Comparison of ENCODE assay signal across 8 cellular contexts in genomic region chr7:102285541-102286236, GRCh38. TPM values are rescaled to one million over a fixed set of nuclear protein-coding genes. Genes with fewer than 3 reads are reported as not detected.
DNase-seq lines count a peak whose midpoint lies in the region; ATAC-seq and TF ChIP-seq lines count a peak whose summit lies in the region.

No MANE protein-coding gene starts in this region.

- no peaks in the 10 kb centered on the region for H3K79me2 ChIP-seq in SK-N-SH (ENCODE audit: insufficient read depth)

- DNase-seq in SK-N-SH (no peak), glutamatergic neuron (no peak), NCI-H1417 treated with DMSO at 0.1 percent for 48 hours (lab: John Stamatoyannopoulos, UW) (no peak), GM10266 (ENCODE audit: extremely low spot score) (no peak)
- DNase-seq in activated T-cell treated with anti-CD3 and anti-CD28 coated beads, Interleukin-2, amount 50 U/mL, for 48 hours = no peak

- H3K9me2 ChIP-seq in SK-N-SH = no peaks in the 10 kb centered on the region

- H3K4me2 ChIP-seq in SK-N-SH = peak overlapping the region; percentile 100
- peak overlapping the region; percentile 100 for H3K4me2 ChIP-seq in skeletal muscle satellite cell (ENCODE audit: low read length)

- peaks cover 13% of the 10 kb centered on the region; the same call in 1 of the 2 replicates for H4K20me1 ChIP-seq in SK-N-SH (ENCODE audit: insufficient read depth)

- WGBS in SK-N-SH (ENCODE audit: low lambda C conversion rate) = 41% methylated on average over 12 of the region's 19 CpGs

- TF ChIP-seq CTCF in SK-N-SH (IDR thresholded peaks at IDR 0.05) = no peak
- no peak for TF ChIP-seq CTCF in glutamatergic neuron (IDR thresholded peaks at IDR 0.05; ENCODE audit: partially characterized antibody, unreplicated experiment)
- no peak for TF ChIP-seq CTCF in GM10266 (IDR thresholded peaks at IDR 0.05; ENCODE audit: control insufficient read depth, insufficient read depth, low read depth, missing control alignments)

- no peaks in the 10 kb centered on the region for H3K9me3 ChIP-seq in SK-N-SH
- H3K9me3 ChIP-seq in skeletal muscle satellite cell (replicated peaks; ENCODE audit: low read length) = no peaks in the 10 kb centered on the region

- H3K27me3 ChIP-seq in SK-N-SH (ENCODE audit: insufficient read depth) (no peaks in the 10 kb centered on the region), skeletal muscle satellite cell (ENCODE audit: control insufficient read depth, insufficient read depth, low read length) (peaks cover under 1% of the 10 kb centered on the region)

- H3K4me1 ChIP-seq in SK-N-SH (ENCODE audit: control insufficient read depth in 1 of 2, insufficient read depth in 2 of 2, low read depth in 1 of 2, low read length in 1 of 2) (peaks cover 0 to 34% of the 10 kb centered on the region in 2 experiments; a peak in 1 of 4 replicates), skeletal muscle satellite cell (ENCODE audit: control insufficient read depth, insufficient read depth, low read length) (peaks cover 33% of the 10 kb centered on the region)

- H3K36me3 Mint-ChIP-seq in glutamatergic neuron (ENCODE audit: unreplicated experiment) = no peaks in the 10 kb centered on the region

- H3K4me3 ChIP-seq in SK-N-SH (ENCODE audit: low read depth in 2 of 2, low read length in 1 of 2) (peak overlapping the region; percentile 74 to 76), skeletal muscle satellite cell (ENCODE audit: low read length) (peak overlapping the region; percentile 84)

- H3K4me3 Mint-ChIP-seq in glutamatergic neuron (ENCODE audit: unreplicated experiment) = peak overlapping the region; percentile 82

- peaks cover 15% of the 10 kb centered on the region for H3K27me3 Mint-ChIP-seq in glutamatergic neuron (ENCODE audit: unreplicated experiment)

- POLR2A ChIA-PET in SK-N-SH (lab: Yijun Ruan, JAX) = interaction anchor here (1.0 to 1.3 kb wide), 2 partner anchors 78 to 110 kb away, joined by 4 to 5 read pairs; partner anchors contain the start of gene PRKRIP1

- H2AFZ ChIP-seq in SK-N-SH (ENCODE audit: low read depth) = peak overlapping the region; percentile 98; the same call in 1 of the 2 replicates

- peak overlapping the region; percentile 75 for H3K27ac Mint-ChIP-seq in glutamatergic neuron (ENCODE audit: unreplicated experiment)

- TF ChIP-seq RAD21 in SK-N-SH (IDR thresholded peaks at IDR 0.05; ENCODE audit: low read length) = no peak

- no peak; a peak in 1 of 4 replicates for TF ChIP-seq EP300 in SK-N-SH (IDR thresholded peaks at IDR 0.05; ENCODE audit: borderline replicate concordance in 1 of 2, low read depth in 1 of 2, low read length in 1 of 2)

- ATAC-seq in GM21717 (IDR thresholded peaks at IDR 0.05; ENCODE audit: unreplicated experiment) (peak; percentile 1), HG03095 (IDR thresholded peaks at IDR 0.05; ENCODE audit: unreplicated experiment) (no peak)

- H3K9me3 Mint-ChIP-seq in glutamatergic neuron (ENCODE audit: unreplicated experiment) = peaks cover 3% of the 10 kb centered on the region

- CTCF ChIA-PET in SK-N-SH (lab: Yijun Ruan, JAX) = interaction anchor here (0.9 to 15.8 kb wide), 5 partner anchors 14 to 597 kb away, joined by 3 to 421 read pairs (median 8); partner anchors contain the start of gene PRKRIP1

- H3K9ac ChIP-seq in SK-N-SH = peak overlapping the region; percentile 85; the same call in 1 of the 2 replicates
- H3K9ac ChIP-seq in skeletal muscle satellite cell (ENCODE audit: low read depth, low read length) = peak overlapping the region; percentile 93

- H3F3A ChIP-seq in SK-N-SH (replicated peaks; ENCODE audit: insufficient read depth) = no peaks in the 10 kb centered on the region

- H3K36me3 ChIP-seq in SK-N-SH (replicated peaks in 1 of 2; ENCODE audit: control insufficient read depth in 1 of 2, insufficient read depth in 2 of 2, low read length in 1 of 2) = no peaks in the 10 kb centered on the region
- no peaks in the 10 kb centered on the region for H3K36me3 ChIP-seq in skeletal muscle satellite cell (ENCODE audit: insufficient read depth, low read length)

- peaks cover 10% of the 10 kb centered on the region for H3K4me1 Mint-ChIP-seq in glutamatergic neuron (ENCODE audit: low read depth, unreplicated experiment)

- peak overlapping the region in 1 of 2 experiments; percentile 97; a peak in 2 of 4 replicates for H3K27ac ChIP-seq in SK-N-SH (ENCODE audit: low read depth in 2 of 2, low read length in 1 of 2)

TF ChIP-seq in SK-N-SH, 30 proteins besides CTCF, POLR2A, EP300 and RAD21:
- TF ChIP-seq FOXJ3 (CRISPR knock-in tag; IDR thresholded peaks at IDR 0.05) = no peak
- TF ChIP-seq, protein P1, sequence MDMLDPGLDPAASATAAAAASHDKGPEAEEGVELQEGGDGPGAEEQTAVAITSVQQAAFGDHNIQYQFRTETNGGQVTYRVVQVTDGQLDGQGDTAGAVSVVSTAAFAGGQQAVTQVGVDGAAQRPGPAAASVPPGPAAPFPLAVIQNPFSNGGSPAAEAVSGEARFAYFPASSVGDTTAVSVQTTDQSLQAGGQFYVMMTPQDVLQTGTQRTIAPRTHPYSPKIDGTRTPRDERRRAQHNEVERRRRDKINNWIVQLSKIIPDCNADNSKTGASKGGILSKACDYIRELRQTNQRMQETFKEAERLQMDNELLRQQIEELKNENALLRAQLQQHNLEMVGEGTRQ (IDR thresholded peaks at IDR 0.05; ENCODE audit: borderline replicate concordance, low read depth, low read length) = no peak
- no peak for TF ChIP-seq NRF1 (IDR thresholded peaks at IDR 0.05; ENCODE audit: low read depth, low read length)
- TF ChIP-seq CHD2 (IDR thresholded peaks at IDR 0.05; ENCODE audit: low read length, partially characterized antibody) = no peak
- TF ChIP-seq, protein P2, sequence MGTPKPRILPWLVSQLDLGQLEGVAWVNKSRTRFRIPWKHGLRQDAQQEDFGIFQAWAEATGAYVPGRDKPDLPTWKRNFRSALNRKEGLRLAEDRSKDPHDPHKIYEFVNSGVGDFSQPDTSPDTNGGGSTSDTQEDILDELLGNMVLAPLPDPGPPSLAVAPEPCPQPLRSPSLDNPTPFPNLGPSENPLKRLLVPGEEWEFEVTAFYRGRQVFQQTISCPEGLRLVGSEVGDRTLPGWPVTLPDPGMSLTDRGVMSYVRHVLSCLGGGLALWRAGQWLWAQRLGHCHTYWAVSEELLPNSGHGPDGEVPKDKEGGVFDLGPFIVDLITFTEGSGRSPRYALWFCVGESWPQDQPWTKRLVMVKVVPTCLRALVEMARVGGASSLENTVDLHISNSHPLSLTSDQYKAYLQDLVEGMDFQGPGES (IDR thresholded peaks at IDR 0.05; ENCODE audit: low read depth, low read length) = no peak
- TF ChIP-seq TAF1 (IDR thresholded peaks at IDR 0.05; ENCODE audit: borderline replicate concordance, low read depth, low read length) = no peak
- no peak for TF ChIP-seq SMC3 (IDR thresholded peaks at IDR 0.05; ENCODE audit: low read depth, low read length)
- TF ChIP-seq GATA2 (CRISPR knock-in tag; IDR thresholded peaks at IDR 0.05) = no peak
- no peak for TF ChIP-seq REST (IDR thresholded peaks at IDR 0.05; ENCODE audit: low read depth, low read length)

RNA-seq across cellular contexts. Expression of gene SH2B2, which starts 1.0 kb away (rescaled TPM):
- 3.8 and 4.7 TPM in 2 replicates for polyA plus RNA-seq in SK-N-SH (2012; rRNA removed)
- 1.5 and 3.3 TPM in 2 replicates for polyA plus RNA-seq in SK-N-SH (2012; cell fraction: cytosol; rRNA removed)
- polyA plus RNA-seq in SK-N-SH (2012; cell fraction: nucleus; rRNA removed) = 8.5 and 19.3 TPM in 2 replicates
- 11.6 TPM for total RNA-seq in glutamatergic neuron (ENCODE audit: unreplicated experiment)
- 1.5 and 2.0 TPM in 2 replicates for total RNA-seq in skeletal muscle satellite cell (2012; rRNA removed)
